In the genomic region with DNA sequence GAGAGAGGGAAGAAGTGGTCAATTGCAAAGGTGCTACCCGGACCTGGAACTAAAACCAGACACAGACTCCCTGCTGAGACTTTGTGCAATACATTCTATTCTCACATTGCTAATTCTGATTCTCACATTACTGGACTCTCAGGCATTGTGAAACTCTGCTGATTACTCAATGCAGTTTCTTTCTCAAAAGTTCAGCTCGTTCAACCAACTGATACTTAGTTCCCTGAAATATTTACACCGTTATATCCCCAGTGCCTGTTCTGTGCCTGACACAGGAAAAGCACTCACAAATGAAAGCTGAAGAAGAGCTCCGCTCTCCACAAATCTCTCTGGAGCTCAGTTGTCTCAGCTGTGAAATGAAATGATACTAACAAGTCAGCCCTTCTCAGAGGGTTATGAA, we compare ENCODE assay signal across 9 cellular contexts. TPM values are rescaled to one million over a fixed set of nuclear protein-coding genes. Genes with fewer than 3 reads are reported as not detected.
A peak's percentile ranks its signal among the peaks of the same experiment; 100 is the strongest.
DNase-seq lines count a peak whose midpoint lies in the region; ATAC-seq and TF ChIP-seq lines count a peak whose summit lies in the region.
"Had no signal": no experiment of that assay in that cellular context is flagged by ENCODE, and none has a peak within 500 bp of the region (broad histone marks: within the 10 kb centered on the region; RNA-seq: fewer than 3 reads in every experiment).

No MANE protein-coding gene starts in this region.

- DNase-seq in AG20443 (ENCODE audit: low spot score) (peak; percentile 57), MCF 10A (ENCODE audit: unreplicated experiment) (peak; percentile 99), NCI-H1092 treated with DMSO at 0.1 percent for 48 hours (lab: John Stamatoyannopoulos, UW) (no peak)
- no peak for DNase-seq in activated CD8-positive, alpha-beta memory T cell treated with anti-CD3 and anti-CD28 coated beads, Interleukin-2, amount 10 ng/mL, durations not matched to agents 7 days and 5 days

- ATAC-seq in GM19463 (IDR thresholded peaks at IDR 0.05; ENCODE audit: unreplicated experiment) = no peak
- no peak for ATAC-seq in activated CD8-positive, alpha-beta memory T cell treated with anti-CD3 and anti-CD28 coated beads, Interleukin-2, amount 10 ng/mL, durations not matched to agents 7 days and 5 days
- ATAC-seq in HG02981 (IDR thresholded peaks at IDR 0.05; ENCODE audit: unreplicated experiment) = no peak

- peaks cover 0 to 2% of the 10 kb centered on the region in 2 donors for H3K27me3 ChIP-seq in mucosa of rectum (ENCODE audit: control insufficient read depth in 2 of 2, insufficient read depth in 2 of 2, low read length in 2 of 2)

- H3K27me3 Mint-ChIP-seq in MCF 10A (ENCODE audit: insufficient read depth, unreplicated experiment) = no peaks in the 10 kb centered on the region
- H3K27me3 Mint-ChIP-seq in activated CD8-positive, alpha-beta memory T cell treated with anti-CD3 and anti-CD28 coated beads, Interleukin-2, amount 10 ng/mL, durations not matched to agents 7 days and 5 days = peaks cover 54% of the 10 kb centered on the region

- H3K27ac ChIP-seq in mucosa of rectum (ENCODE audit: low read depth in 2 of 2, low read length in 2 of 2) = peak overlapping the region; percentile 52 to 63

- H3K4me1 Mint-ChIP-seq in MCF 10A (ENCODE audit: insufficient read depth, unreplicated experiment) = peaks cover 58% of the 10 kb centered on the region
- H3K4me1 Mint-ChIP-seq in activated CD8-positive, alpha-beta memory T cell treated with anti-CD3 and anti-CD28 coated beads, Interleukin-2, amount 10 ng/mL, durations not matched to agents 7 days and 5 days = peaks cover 7% of the 10 kb centered on the region

- H3K4me1 ChIP-seq in mucosa of rectum (ENCODE audit: control insufficient read depth in 2 of 2, insufficient read depth in 2 of 2, low read length in 2 of 2) = peaks cover 0 to 11% of the 10 kb centered on the region in 2 donors

- peak; percentile 86 for TF ChIP-seq EP300 in Ishikawa (IDR thresholded peaks at IDR 0.05; ENCODE audit: borderline replicate concordance)

- peaks cover under 1% of the 10 kb centered on the region for H3K9me3 Mint-ChIP-seq in MCF 10A (ENCODE audit: unreplicated experiment)
- H3K9me3 Mint-ChIP-seq in activated CD8-positive, alpha-beta memory T cell treated with anti-CD3 and anti-CD28 coated beads, Interleukin-2, amount 10 ng/mL, durations not matched to agents 7 days and 5 days (ENCODE audit: low read depth) = no peaks in the 10 kb centered on the region

- H3K4me3 ChIP-seq in mucosa of rectum (ENCODE audit: low read length in 2 of 2) = no peak overlapping the region
- H3K4me3 ChIP-seq: coronary artery had no signal

- POLR2A ChIA-PET in MCF 10A (lab: Yijun Ruan, JAX) = interaction anchor here (0.7 to 3.3 kb wide), 39 partner anchors 8 to 263 kb away, joined by 3 to 23 read pairs (median 4); a partner anchor contains a TSS

- H3K4me3 Mint-ChIP-seq in MCF 10A (ENCODE audit: unreplicated experiment) = peak overlapping the region; percentile 79
- no peak overlapping the region for H3K4me3 Mint-ChIP-seq in activated CD8-positive, alpha-beta memory T cell treated with anti-CD3 and anti-CD28 coated beads, Interleukin-2, amount 10 ng/mL, durations not matched to agents 7 days and 5 days

- H3K36me3 ChIP-seq in mucosa of rectum (ENCODE audit: control insufficient read depth in 2 of 2, insufficient read depth in 2 of 2, low read length in 2 of 2) = no peaks in the 10 kb centered on the region

- CTCF ChIA-PET in MCF 10A (lab: Yijun Ruan, JAX) = interaction anchor here (0.6 to 12.6 kb wide), 15 partner anchors 12 to 715 kb away, joined by 3 to 154 read pairs (median 4); no protein-coding TSS in a partner anchor
- CTCF ChIA-PET in activated CD8-positive, alpha-beta memory T cell treated with anti-CD3 and anti-CD28 coated beads, Interleukin-2, amount 10 ng/mL, durations not matched to agents 7 days and 5 days (lab: Charles Lee) = interaction anchor here (0.8 to 1.2 kb wide), 2 partner anchors 39 to 114 kb away, joined by 3 read pairs; no protein-coding TSS in a partner anchor

- no peak for TF ChIP-seq CTCF in MCF 10A (IDR thresholded peaks at IDR 0.05; ENCODE audit: unreplicated experiment)

- peaks cover 17% of the 10 kb centered on the region for H3K36me3 Mint-ChIP-seq in MCF 10A (ENCODE audit: insufficient read depth, unreplicated experiment)
- no peaks in the 10 kb centered on the region for H3K36me3 Mint-ChIP-seq in activated CD8-positive, alpha-beta memory T cell treated with anti-CD3 and anti-CD28 coated beads, Interleukin-2, amount 10 ng/mL, durations not matched to agents 7 days and 5 days

- H3K9me3 ChIP-seq in mucosa of rectum (ENCODE audit: control insufficient read depth in 2 of 2, low read length in 2 of 2) = no peaks in the 10 kb centered on the region

- peak; percentile 13; the same call in 1 of the 2 replicates for TF ChIP-seq RAD21 in Ishikawa (IDR thresholded peaks at IDR 0.05; ENCODE audit: low read depth)

- peak overlapping the region; percentile 95 for H3K27ac Mint-ChIP-seq in MCF 10A (ENCODE audit: low read depth, unreplicated experiment)
- no peak overlapping the region for H3K27ac Mint-ChIP-seq in activated CD8-positive, alpha-beta memory T cell treated with anti-CD3 and anti-CD28 coated beads, Interleukin-2, amount 10 ng/mL, durations not matched to agents 7 days and 5 days

- H3K9ac ChIP-seq in mucosa of rectum (ENCODE audit: low read depth in 1 of 2, low read length in 2 of 2) = no peak overlapping the region

- intact Hi-C loops in MCF 10A (cut with micrococcal nuclease) = no loop called here

- BruUV-seq in MCF 10A (replicated peaks; lab: Mats Ljungman, UMichigan) = no TSS peak

TF ChIP-seq in Ishikawa, 13 proteins besides CTCF, POLR2A, EP300 and RAD21:
- TF ChIP-seq, protein P1, sequence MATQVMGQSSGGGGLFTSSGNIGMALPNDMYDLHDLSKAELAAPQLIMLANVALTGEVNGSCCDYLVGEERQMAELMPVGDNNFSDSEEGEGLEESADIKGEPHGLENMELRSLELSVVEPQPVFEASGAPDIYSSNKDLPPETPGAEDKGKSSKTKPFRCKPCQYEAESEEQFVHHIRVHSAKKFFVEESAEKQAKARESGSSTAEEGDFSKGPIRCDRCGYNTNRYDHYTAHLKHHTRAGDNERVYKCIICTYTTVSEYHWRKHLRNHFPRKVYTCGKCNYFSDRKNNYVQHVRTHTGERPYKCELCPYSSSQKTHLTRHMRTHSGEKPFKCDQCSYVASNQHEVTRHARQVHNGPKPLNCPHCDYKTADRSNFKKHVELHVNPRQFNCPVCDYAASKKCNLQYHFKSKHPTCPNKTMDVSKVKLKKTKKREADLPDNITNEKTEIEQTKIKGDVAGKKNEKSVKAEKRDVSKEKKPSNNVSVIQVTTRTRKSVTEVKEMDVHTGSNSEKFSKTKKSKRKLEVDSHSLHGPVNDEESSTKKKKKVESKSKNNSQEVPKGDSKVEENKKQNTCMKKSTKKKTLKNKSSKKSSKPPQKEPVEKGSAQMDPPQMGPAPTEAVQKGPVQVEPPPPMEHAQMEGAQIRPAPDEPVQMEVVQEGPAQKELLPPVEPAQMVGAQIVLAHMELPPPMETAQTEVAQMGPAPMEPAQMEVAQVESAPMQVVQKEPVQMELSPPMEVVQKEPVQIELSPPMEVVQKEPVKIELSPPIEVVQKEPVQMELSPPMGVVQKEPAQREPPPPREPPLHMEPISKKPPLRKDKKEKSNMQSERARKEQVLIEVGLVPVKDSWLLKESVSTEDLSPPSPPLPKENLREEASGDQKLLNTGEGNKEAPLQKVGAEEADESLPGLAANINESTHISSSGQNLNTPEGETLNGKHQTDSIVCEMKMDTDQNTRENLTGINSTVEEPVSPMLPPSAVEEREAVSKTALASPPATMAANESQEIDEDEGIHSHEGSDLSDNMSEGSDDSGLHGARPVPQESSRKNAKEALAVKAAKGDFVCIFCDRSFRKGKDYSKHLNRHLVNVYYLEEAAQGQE (IDR thresholded peaks at IDR 0.05; ENCODE audit: low read depth) = peak; percentile 1; the same call in 1 of the 2 replicates
- peak; percentile 78 for TF ChIP-seq TCF12 (IDR thresholded peaks at IDR 0.05; ENCODE audit: low read depth)
- TF ChIP-seq ZBTB7A (IDR thresholded peaks at IDR 0.05; ENCODE audit: low read depth) = no peak
- TF ChIP-seq, protein P2, sequence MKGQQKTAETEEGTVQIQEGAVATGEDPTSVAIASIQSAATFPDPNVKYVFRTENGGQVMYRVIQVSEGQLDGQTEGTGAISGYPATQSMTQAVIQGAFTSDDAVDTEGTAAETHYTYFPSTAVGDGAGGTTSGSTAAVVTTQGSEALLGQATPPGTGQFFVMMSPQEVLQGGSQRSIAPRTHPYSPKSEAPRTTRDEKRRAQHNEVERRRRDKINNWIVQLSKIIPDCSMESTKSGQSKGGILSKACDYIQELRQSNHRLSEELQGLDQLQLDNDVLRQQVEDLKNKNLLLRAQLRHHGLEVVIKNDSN (IDR thresholded peaks at IDR 0.05) = no peak
- TF ChIP-seq CREB1 (IDR thresholded peaks at IDR 0.05; ENCODE audit: low read depth) = no peak
- peak; percentile 55; the same call in 1 of the 2 replicates for TF ChIP-seq TEAD4 (IDR thresholded peaks at IDR 0.05)
- TF ChIP-seq YY1 (IDR thresholded peaks at IDR 0.05; ENCODE audit: low read depth) = no peak
- peak; percentile 77 for TF ChIP-seq FOXM1 (IDR thresholded peaks at IDR 0.05; ENCODE audit: borderline replicate concordance, low read depth)
- peak; percentile 55; the same call in 1 of the 2 replicates for TF ChIP-seq NFIC (IDR thresholded peaks at IDR 0.05)
- peak; percentile 100 for TF ChIP-seq CEBPB (IDR thresholded peaks at IDR 0.05)
- TF ChIP-seq, protein P3, sequence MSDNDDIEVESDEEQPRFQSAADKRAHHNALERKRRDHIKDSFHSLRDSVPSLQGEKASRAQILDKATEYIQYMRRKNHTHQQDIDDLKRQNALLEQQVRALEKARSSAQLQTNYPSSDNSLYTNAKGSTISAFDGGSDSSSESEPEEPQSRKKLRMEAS (IDR thresholded peaks at IDR 0.05) = peak; percentile 32; the same call in 1 of the 2 replicates
- TF ChIP-seq EGR1 (IDR thresholded peaks at IDR 0.05) = no peak
TF ChIP-seq in Ishikawa: peak in this region for 7.

RNA-seq across cellular contexts. Expression of a gene that starts 0.5 kb away (rescaled TPM):
- total RNA-seq in MCF 10A (2022) = 273 and 284 TPM in 2 replicates
- not detected for total RNA-seq in activated CD8-positive, alpha-beta memory T cell treated with anti-CD3 and anti-CD28 coated beads, Interleukin-2, amount 10 ng/mL, durations not matched to agents 7 days and 5 days

RNA-seq across cellular contexts. Expression of a gene that starts 33.7 kb away (rescaled TPM):
- not detected in 2 replicates for total RNA-seq in MCF 10A (2022)
- total RNA-seq in activated CD8-positive, alpha-beta memory T cell treated with anti-CD3 and anti-CD28 coated beads, Interleukin-2, amount 10 ng/mL, durations not matched to agents 7 days and 5 days = not detected

RNA-seq across cellular contexts. Expression of a gene that starts 48.0 kb away (rescaled TPM):
- total RNA-seq in MCF 10A (2022) = not detected in 2 replicates
- total RNA-seq in activated CD8-positive, alpha-beta memory T cell treated with anti-CD3 and anti-CD28 coated beads, Interleukin-2, amount 10 ng/mL, durations not matched to agents 7 days and 5 days = not detected

RNA-seq across cellular contexts. Expression of a gene that starts 51.8 kb away (rescaled TPM):
- not detected in 2 replicates for total RNA-seq in MCF 10A (2022)
- not detected for total RNA-seq in activated CD8-positive, alpha-beta memory T cell treated with anti-CD3 and anti-CD28 coated beads, Interleukin-2, amount 10 ng/mL, durations not matched to agents 7 days and 5 days

RNA-seq across cellular contexts. Expression of a gene that starts 53.2 kb away (rescaled TPM):
- total RNA-seq in MCF 10A (2022) = 0.20 TPM in 1 of 2 replicates, not detected in the other
- total RNA-seq in activated CD8-positive, alpha-beta memory T cell treated with anti-CD3 and anti-CD28 coated beads, Interleukin-2, amount 10 ng/mL, durations not matched to agents 7 days and 5 days = 1 to 10 TPM in 1 of 2 experiments, under 1 TPM in 1; 0.64 to 2.2 TPM

Comparison
In these comparisons a context has a peak if more than half of its experiments do, and no peak if none do; other contexts are left out.
1. DNase-seq: peak in AG20443 (single experiment) and MCF 10A (single experiment); none in NCI-H1092 treated with DMSO at 0.1 percent for 48 hours (single experiment) and activated CD8-positive, alpha-beta memory T cell treated with anti-CD3 and anti-CD28 coated beads, Interleukin-2, amount 10 ng/mL, durations not matched to agents 7 days and 5 days (single experiment).
2. RNA of a gene that starts 0.5 kb away (total RNA-seq): 273 to 284 TPM in MCF 10A; not detected in activated CD8-positive, alpha-beta memory T cell treated with anti-CD3 and anti-CD28 coated beads, Interleukin-2, amount 10 ng/mL, durations not matched to agents 7 days and 5 days; every median in the first group is over 100 times any median in the second.